ENCODE assay signal across 11 cellular contexts in genomic region chr12:53985900-53986685, GRCh38. TPM values are rescaled to one million over a fixed set of nuclear protein-coding genes. Genes with fewer than 3 reads are reported as not detected.
DNase-seq lines count a peak whose midpoint lies in the region; ATAC-seq, FAIRE-seq and TF ChIP-seq lines count a peak whose summit lies in the region.
"Had no signal": no experiment of that assay in that cellular context is flagged by ENCODE, and none has a peak within 500 bp of the region (broad histone marks: within the 10 kb centered on the region; RNA-seq: fewer than 3 reads in every experiment).

No MANE protein-coding gene starts in this region.

- peak overlapping the region; percentile 61 for H2AFZ ChIP-seq in keratinocyte (ENCODE audit: control insufficient read depth, low read length)

- CTCF ChIA-PET in activated naive CD4-positive, alpha-beta T cell treated with anti-CD3 and anti-CD28 coated beads for 36 hours (lab: Charles Lee), result interaction anchor here (0.5 to 4.9 kb wide), 10 partner anchors 12 to 464 kb away, joined by 3 to 38 read pairs (median 4); partner anchors contain the start of genes HOXC8 and HOXC9
- CTCF ChIA-PET in activated naive CD4-positive, alpha-beta T cell treated with anti-CD3 and anti-CD28 coated beads, Interleukin-2, amount 10 ng/mL, durations not matched to agents 7 days and 5 days (lab: Charles Lee), result interaction anchor here (1.1 to 1.8 kb wide), 3 partner anchors 214 to 221 kb away, joined by 3 to 4 read pairs (median 3); no protein-coding TSS in a partner anchor

- no peak for DNase-seq in activated naive CD4-positive, alpha-beta T cell treated with anti-CD3 and anti-CD28 coated beads for 36 hours
- DNase-seq in activated naive CD4-positive, alpha-beta T cell treated with anti-CD3 and anti-CD28 coated beads, Interleukin-2, amount 10 ng/mL, durations not matched to agents 7 days and 5 days, result no peak
- DNase-seq in T-helper 17 cell, result no peak
- no peak for DNase-seq in keratinocyte (ENCODE audit: low read depth, low spot score)
- DNase-seq in SJCRH30, result no peak
- DNase-seq in NCI-H1930 (lab: John Stamatoyannopoulos, UW), result no peak
- no peak for DNase-seq in D721Med (ENCODE audit: insufficient read length, low spot score)
- DNase-seq: activated gamma-delta T cell, SIG-M5 had no signal

- peaks cover 71% of the 10 kb centered on the region for H3K79me2 ChIP-seq in keratinocyte (ENCODE audit: control insufficient read depth, insufficient read depth, low read length)

- WGBS in thymus, result 4% methylated on average over 56 of the region's 56 CpGs

- peak overlapping the region; percentile 38 for H3K4me3 Mint-ChIP-seq in activated naive CD4-positive, alpha-beta T cell treated with anti-CD3 and anti-CD28 coated beads for 36 hours
- no peak overlapping the region for H3K4me3 Mint-ChIP-seq in activated naive CD4-positive, alpha-beta T cell treated with anti-CD3 and anti-CD28 coated beads, Interleukin-2, amount 10 ng/mL, durations not matched to agents 7 days and 5 days
- peak overlapping the region; percentile 82 for H3K4me3 Mint-ChIP-seq in T-helper 17 cell

- H3K9me3 ChIP-seq in T-helper 17 cell (ENCODE audit: control insufficient read depth, low read length, poor library complexity, severe bottlenecking), result no peaks in the 10 kb centered on the region
- no peaks in the 10 kb centered on the region for H3K9me3 ChIP-seq in keratinocyte (ENCODE audit: control insufficient read depth, low read depth, low read length)
- peaks cover 4% of the 10 kb centered on the region for H3K9me3 ChIP-seq in thymus (ENCODE audit: control insufficient read depth)
- no peaks in the 10 kb centered on the region for H3K9me3 ChIP-seq in SJCRH30 (replicated peaks)

- H3K4me3 ChIP-seq in keratinocyte (ENCODE audit: control insufficient read depth in 2 of 3, extremely low read depth in 1 of 3, insufficient read depth in 2 of 3, low read depth in 1 of 3, low read length in 3 of 3), result peak overlapping the region; percentile 73 to 91 (median 90)
- H3K4me3 ChIP-seq in thymus (ENCODE audit: low read length), result peak overlapping the region; percentile 18
- H3K4me3 ChIP-seq in SJCRH30, result no peak overlapping the region
- H3K4me3 ChIP-seq: BLaER1 treated with 17β-estradiol and CSF1 and Interleukin-3, amounts not matched to agents 10 nM and 100 nM had no signal

- no peak for ATAC-seq in T-helper 17 cell

- no peak for TF ChIP-seq CTCF in keratinocyte (optimal IDR thresholded peaks at IDR 0.05 in 1 of 3, IDR thresholded peaks at IDR 0.05 in 1 of 3, conservative IDR thresholded peaks at IDR 0.05 in 1 of 3; ENCODE audit: extremely low read depth in 1 of 3, insufficient read depth in 2 of 3, low read length in 3 of 3)
- no peak for TF ChIP-seq CTCF in D721Med (IDR thresholded peaks at IDR 0.05; ENCODE audit: insufficient read depth, missing control alignments)

- H3K27me3 Mint-ChIP-seq in activated naive CD4-positive, alpha-beta T cell treated with anti-CD3 and anti-CD28 coated beads for 36 hours (ENCODE audit: low read depth), result peaks cover 91% of the 10 kb centered on the region
- H3K27me3 Mint-ChIP-seq in activated naive CD4-positive, alpha-beta T cell treated with anti-CD3 and anti-CD28 coated beads, Interleukin-2, amount 10 ng/mL, durations not matched to agents 7 days and 5 days, result peaks cover 100% of the 10 kb centered on the region
- H3K27me3 Mint-ChIP-seq in T-helper 17 cell, result peaks cover 91% of the 10 kb centered on the region

- H3K27me3 ChIP-seq in keratinocyte (ENCODE audit: control insufficient read depth, extremely low read depth, insufficient read depth, low read length) (no peaks in the 10 kb centered on the region), thymus (ENCODE audit: control insufficient read depth, insufficient read depth) (peaks cover 97% of the 10 kb centered on the region), SJCRH30 (peaks cover 13% of the 10 kb centered on the region)

- FAIRE-seq in keratinocyte (lab: Jason Lieb, UNC) (no peak), D721Med (lab: Jason Lieb, UNC) (no peak)

- H3K36me3 Mint-ChIP-seq in activated naive CD4-positive, alpha-beta T cell treated with anti-CD3 and anti-CD28 coated beads for 36 hours (ENCODE audit: low read depth), result no peaks in the 10 kb centered on the region
- H3K36me3 Mint-ChIP-seq in activated naive CD4-positive, alpha-beta T cell treated with anti-CD3 and anti-CD28 coated beads, Interleukin-2, amount 10 ng/mL, durations not matched to agents 7 days and 5 days, result no peaks in the 10 kb centered on the region
- peaks cover 4% of the 10 kb centered on the region for H3K36me3 Mint-ChIP-seq in T-helper 17 cell (ENCODE audit: low read depth)

- H3K4me1 Mint-ChIP-seq in activated naive CD4-positive, alpha-beta T cell treated with anti-CD3 and anti-CD28 coated beads for 36 hours (ENCODE audit: low read depth), result peaks cover 33% of the 10 kb centered on the region
- peaks cover 29% of the 10 kb centered on the region for H3K4me1 Mint-ChIP-seq in activated naive CD4-positive, alpha-beta T cell treated with anti-CD3 and anti-CD28 coated beads, Interleukin-2, amount 10 ng/mL, durations not matched to agents 7 days and 5 days
- peaks cover 42% of the 10 kb centered on the region for H3K4me1 Mint-ChIP-seq in T-helper 17 cell

- H3K4me1 ChIP-seq in keratinocyte (ENCODE audit: control insufficient read depth, extremely low read depth, insufficient read depth, low read length) (peaks cover 33% of the 10 kb centered on the region), thymus (ENCODE audit: control insufficient read depth, insufficient read depth, low read length) (peaks cover 2% of the 10 kb centered on the region), SJCRH30 (no peaks in the 10 kb centered on the region)

- H3K27ac Mint-ChIP-seq in activated naive CD4-positive, alpha-beta T cell treated with anti-CD3 and anti-CD28 coated beads for 36 hours, result no peak overlapping the region
- H3K27ac Mint-ChIP-seq in activated naive CD4-positive, alpha-beta T cell treated with anti-CD3 and anti-CD28 coated beads, Interleukin-2, amount 10 ng/mL, durations not matched to agents 7 days and 5 days, result no peak overlapping the region
- H3K27ac Mint-ChIP-seq in T-helper 17 cell, result peak overlapping the region; percentile 80

- intact Hi-C loops in activated naive CD4-positive, alpha-beta T cell treated with anti-CD3 and anti-CD28 coated beads for 36 hours (cut with micrococcal nuclease), result loop anchor here (1.0 to 5.0 kb wide), 9 partner anchors 10 to 296 kb away; partner anchors contain the start of genes CBX5, HNRNPA1, HOXC12 and HOXC9

- H4K20me1 ChIP-seq in keratinocyte (ENCODE audit: control insufficient read depth, extremely low read depth, insufficient read depth, low read length), result no peaks in the 10 kb centered on the region

- H3K36me3 ChIP-seq in keratinocyte (ENCODE audit: control insufficient read depth in 2 of 2, extremely low read depth in 1 of 2, insufficient read depth in 2 of 2, low read length in 2 of 2) (peaks cover 0 to 2% of the 10 kb centered on the region in 2 experiments), thymus (ENCODE audit: control insufficient read depth, insufficient read depth) (no peaks in the 10 kb centered on the region), SJCRH30 (no peaks in the 10 kb centered on the region)
- H3K36me3 ChIP-seq: BLaER1 treated with 17β-estradiol and CSF1 and Interleukin-3, amounts not matched to agents 10 nM and 100 nM had no signal

- peak overlapping the region; percentile 94 for H3K4me2 ChIP-seq in keratinocyte (ENCODE audit: control insufficient read depth, extremely low read depth, insufficient read depth, low read depth, low read length)
- H3K4me2 ChIP-seq: BLaER1 treated with 17β-estradiol and CSF1 and Interleukin-3, amounts not matched to agents 10 nM and 100 nM had no signal

- dilution Hi-C loops in keratinocyte (cut with MboI; ENCODE audit: extremely low pct_ligation_motif_present, low sequenced_read_pairs), result no loop called here

- peak overlapping the region; percentile 83 for H3K27ac ChIP-seq in keratinocyte (ENCODE audit: control insufficient read depth, insufficient read depth, low read length)
- H3K27ac ChIP-seq in thymus (ENCODE audit: low read depth), result no peak overlapping the region
- no peak overlapping the region for H3K27ac ChIP-seq in SJCRH30
- H3K27ac ChIP-seq: BLaER1 treated with 17β-estradiol and CSF1 and Interleukin-3, amounts not matched to agents 10 nM and 100 nM had no signal

- H3K9me1 ChIP-seq in keratinocyte (ENCODE audit: control insufficient read depth, extremely low read depth, insufficient read depth, low read length), result no peaks in the 10 kb centered on the region

- H3K9ac ChIP-seq in keratinocyte (ENCODE audit: control insufficient read depth, extremely low read depth, insufficient read depth, low read length), result peak overlapping the region; percentile 90
- H3K9ac ChIP-seq: BLaER1 treated with 17β-estradiol and CSF1 and Interleukin-3, amounts not matched to agents 10 nM and 100 nM had no signal

- H3K9me3 Mint-ChIP-seq in activated naive CD4-positive, alpha-beta T cell treated with anti-CD3 and anti-CD28 coated beads for 36 hours, result no peaks in the 10 kb centered on the region
- H3K9me3 Mint-ChIP-seq in activated naive CD4-positive, alpha-beta T cell treated with anti-CD3 and anti-CD28 coated beads, Interleukin-2, amount 10 ng/mL, durations not matched to agents 7 days and 5 days, result no peaks in the 10 kb centered on the region

RNA-seq across cellular contexts. Expression of gene HOXC10, which starts 1.1 kb away (rescaled TPM):
- total RNA-seq in activated naive CD4-positive, alpha-beta T cell treated with anti-CD3 and anti-CD28 coated beads for 36 hours, result not detected
- total RNA-seq in T-helper 17 cell, result not detected
- polyA plus RNA-seq in keratinocyte (7.3 to 33.1 TPM (median 14.1 TPM) in 3 replicates), thymus (0.14 TPM)
- 19.6 TPM for polyA plus RNA-seq in keratinocyte (2011; ENCODE audit: low read depth)
- 24.3 and 25.3 TPM in 2 replicates for polyA plus RNA-seq in keratinocyte (2011; cell fraction: cytosol; rRNA removed)
- 11.5 and 14.8 TPM in 2 replicates for polyA plus RNA-seq in keratinocyte (2011; cell fraction: nucleus; rRNA removed)
- 26.1 and 26.3 TPM in 2 replicates for polyA plus RNA-seq in keratinocyte (2012; ENCODE audit: low replicate concordance)
- polyA minus RNA-seq in keratinocyte, result 5.1 to 26.1 TPM (median 7.3 TPM) in 3 replicates
- polyA minus RNA-seq in keratinocyte (2011; cell fraction: cytosol; rRNA and poly(A)+ RNA removed), result 21.1 TPM
- polyA minus RNA-seq in keratinocyte (2011; cell fraction: nucleus; rRNA and poly(A)+ RNA removed), result 4.0 and 6.6 TPM in 2 replicates
- total RNA-seq in SJCRH30 (2014; rRNA removed; shearing (Covaris generic)), result 0.51 and 0.71 TPM in 2 replicates

RNA-seq across cellular contexts. Expression of gene HOTAIR, which starts 11.3 kb away (rescaled TPM):
- not detected for total RNA-seq in activated naive CD4-positive, alpha-beta T cell treated with anti-CD3 and anti-CD28 coated beads for 36 hours
- not detected for total RNA-seq in T-helper 17 cell
- 2.5 to 4.0 TPM (median 2.9 TPM) in 3 replicates for polyA plus RNA-seq in keratinocyte
- 3.5 TPM for polyA plus RNA-seq in keratinocyte (2011; ENCODE audit: low read depth)
- 2.4 and 2.8 TPM in 2 replicates for polyA plus RNA-seq in keratinocyte (2011; cell fraction: cytosol; rRNA removed)
- 7.6 and 8.3 TPM in 2 replicates for polyA plus RNA-seq in keratinocyte (2011; cell fraction: nucleus; rRNA removed)
- polyA plus RNA-seq in keratinocyte (2012; ENCODE audit: low replicate concordance), result 1.2 and 3.3 TPM in 2 replicates
- 0.22 to 0.92 TPM (median 0.56 TPM) in 3 replicates for polyA minus RNA-seq in keratinocyte
- 0.96 TPM for polyA minus RNA-seq in keratinocyte (2011; cell fraction: cytosol; rRNA and poly(A)+ RNA removed)
- polyA minus RNA-seq in keratinocyte (2011; cell fraction: nucleus; rRNA and poly(A)+ RNA removed), result 0.53 and 0.85 TPM in 2 replicates
- 0.25 TPM for polyA plus RNA-seq in thymus
- 1.0 and 1.5 TPM in 2 replicates for total RNA-seq in SJCRH30 (2014; rRNA removed; shearing (Covaris generic))

RNA-seq across cellular contexts. Expression of gene HOXC11, which starts 13.2 kb away (rescaled TPM):
- total RNA-seq in activated naive CD4-positive, alpha-beta T cell treated with anti-CD3 and anti-CD28 coated beads for 36 hours, result not detected
- not detected for total RNA-seq in T-helper 17 cell
- polyA plus RNA-seq in keratinocyte (1.2 to 2.4 TPM (median 1.6 TPM) in 3 replicates), thymus (0.21 TPM)
- polyA plus RNA-seq in keratinocyte (2011; ENCODE audit: low read depth), result 1.1 TPM
- polyA plus RNA-seq in keratinocyte (2011; cell fraction: cytosol; rRNA removed), result 0.92 and 1.9 TPM in 2 replicates
- 3.5 and 5.5 TPM in 2 replicates for polyA plus RNA-seq in keratinocyte (2011; cell fraction: nucleus; rRNA removed)
- 5.1 and 6.3 TPM in 2 replicates for polyA plus RNA-seq in keratinocyte (2012; ENCODE audit: low replicate concordance)
- 1.2 to 2.3 TPM (median 1.3 TPM) in 3 replicates for polyA minus RNA-seq in keratinocyte
- 2.3 TPM for polyA minus RNA-seq in keratinocyte (2011; cell fraction: cytosol; rRNA and poly(A)+ RNA removed)
- 1.6 and 2.2 TPM in 2 replicates for polyA minus RNA-seq in keratinocyte (2011; cell fraction: nucleus; rRNA and poly(A)+ RNA removed)
- total RNA-seq in SJCRH30 (2014; rRNA removed; shearing (Covaris generic)), result 1.1 and 1.2 TPM in 2 replicates

RNA-seq across cellular contexts. Expression of gene HOXC9, which starts 13.9 kb away (rescaled TPM):
- total RNA-seq in activated naive CD4-positive, alpha-beta T cell treated with anti-CD3 and anti-CD28 coated beads for 36 hours, result not detected
- total RNA-seq in T-helper 17 cell, result not detected
- polyA plus RNA-seq in keratinocyte (1.1 to 3.3 TPM (median 1.8 TPM) in 3 replicates), thymus (0.43 TPM)
- 2.9 TPM for polyA plus RNA-seq in keratinocyte (2011; ENCODE audit: low read depth)
- polyA plus RNA-seq in keratinocyte (2011; cell fraction: cytosol; rRNA removed), result 2.4 and 2.9 TPM in 2 replicates
- 3.1 and 3.7 TPM in 2 replicates for polyA plus RNA-seq in keratinocyte (2011; cell fraction: nucleus; rRNA removed)
- polyA plus RNA-seq in keratinocyte (2012; ENCODE audit: low replicate concordance), result 3.5 and 4.4 TPM in 2 replicates
- polyA minus RNA-seq in keratinocyte, result 0.23 to 1.4 TPM (median 0.90 TPM) in 3 replicates
- polyA minus RNA-seq in keratinocyte (2011; cell fraction: cytosol; rRNA and poly(A)+ RNA removed), result 2.1 TPM
- 1.2 and 1.4 TPM in 2 replicates for polyA minus RNA-seq in keratinocyte (2011; cell fraction: nucleus; rRNA and poly(A)+ RNA removed)
- total RNA-seq in SJCRH30 (2014; rRNA removed; shearing (Covaris generic)), result 5.6 and 7.1 TPM in 2 replicates

RNA-seq across cellular contexts. Expression of gene HOXC8, which starts 22.7 kb away (rescaled TPM):
- not detected for total RNA-seq in activated naive CD4-positive, alpha-beta T cell treated with anti-CD3 and anti-CD28 coated beads for 36 hours
- total RNA-seq in T-helper 17 cell, result not detected
- polyA plus RNA-seq in keratinocyte (1.8 to 3.8 TPM (median 2.0 TPM) in 3 replicates), thymus (0.21 TPM)
- 2.1 TPM for polyA plus RNA-seq in keratinocyte (2011; ENCODE audit: low read depth)
- 3.3 TPM in 2 replicates for polyA plus RNA-seq in keratinocyte (2011; cell fraction: cytosol; rRNA removed)
- polyA plus RNA-seq in keratinocyte (2011; cell fraction: nucleus; rRNA removed), result 4.2 and 4.7 TPM in 2 replicates
- 2.0 and 3.3 TPM in 2 replicates for polyA plus RNA-seq in keratinocyte (2012; ENCODE audit: low replicate concordance)
- 1.3 to 2.3 TPM (median 1.5 TPM) in 3 replicates for polyA minus RNA-seq in keratinocyte
- polyA minus RNA-seq in keratinocyte (2011; cell fraction: cytosol; rRNA and poly(A)+ RNA removed), result 2.1 TPM
- polyA minus RNA-seq in keratinocyte (2011; cell fraction: nucleus; rRNA and poly(A)+ RNA removed), result 1.4 and 1.6 TPM in 2 replicates
- total RNA-seq in SJCRH30 (2014; rRNA removed; shearing (Covaris generic)), result 0.05 TPM in 1 of 2 replicates, not detected in the other
